15 cellular contexts compared by ENCODE assay signal in genomic region chr3:129820587-129820986, GRCh38.
DNase-seq lines count a peak whose midpoint lies in the region; ATAC-seq, FAIRE-seq and TF ChIP-seq lines count a peak whose summit lies in the region.
"Had no signal": no experiment of that assay in that cellular context is flagged by ENCODE, and none has a peak within 500 bp of the region (broad histone marks: within the 10 kb centered on the region; RNA-seq: fewer than 3 reads in every experiment).

No MANE protein-coding gene starts in this region.

- FAIRE-seq in GM19239 (lab: Jason Lieb, UNC) = peak; percentile 64
- FAIRE-seq in GM12878 (lab: Jason Lieb, UNC) = no peak
- no peak for FAIRE-seq in small intestine (lab: Jason Lieb, UNC)
- FAIRE-seq: RCC 7860 had no signal

- 34% methylated on average over 4 of the region's 4 CpGs for WGBS in GM12878 (ENCODE audit: insufficient coverage, insufficient replicate concordance, low lambda C conversion rate, missing lambda C conversion rate)
- WGBS in small intestine, 3 donors = 37 to 48% (median 46%) methylated on average over 4 of the region's 4 CpGs
- WGBS in esophagus muscularis mucosa = 72% methylated on average over 4 of the region's 4 CpGs

- H3K4me3 ChIP-seq in GM12878 = no peak overlapping the region
- H3K4me3 ChIP-seq in small intestine (ENCODE audit: low read depth in 1 of 2, low read length in 2 of 2) = no peak overlapping the region
- no peak overlapping the region for H3K4me3 ChIP-seq in esophagus muscularis mucosa
- H3K4me3 ChIP-seq: HAP-1 had no signal

- RAD21 ChIA-PET in GM12878 (lab: Charles Lee; ENCODE audit: unreplicated experiment) = interaction anchor here (0.6 kb wide), 2 partner anchors 36 to 169 kb away, joined by 3 to 4 read pairs; no protein-coding TSS in a partner anchor

- H3K27me3 ChIP-seq in GM12878 (replicated peaks in 1 of 2; ENCODE audit: control insufficient read depth in 2 of 2, insufficient read depth in 2 of 2, low read length in 1 of 2) (no peaks in the 10 kb centered on the region), small intestine (ENCODE audit: control insufficient read depth in 2 of 2, insufficient read depth in 2 of 2, low read length in 2 of 2) (no peaks in the 10 kb centered on the region), esophagus muscularis mucosa (no peaks in the 10 kb centered on the region)

- DNase-seq in GM19239 (ENCODE audit: insufficient read length, low spot score) (no peak), MV-4-11 (lab: John Stamatoyannopoulos, UW) (peak; percentile 46), GM12878 (ENCODE audit: low read depth, low spot score) (no peak), small intestine (peak; percentile 5), kidney tubule cell (ENCODE audit: low spot score) (no peak), esophagus muscularis mucosa (ENCODE audit: extremely low spot score) (no peak)
- DNase-seq in stimulated activated CD4-positive, alpha-beta T cell treated with anti-CD3 and anti-CD28 coated beads, Interleukin-12 subunit alpha, Interleukin-12 subunit beta, amount 100 ng/mL, for 4 hours = no peak
- DNase-seq: CD4-positive, alpha-beta memory T cell; NCI-H1105; NCI-H1694 treated with DMSO at 0.1 percent for 48 hours; NCI-H446; NCI-H748 treated with DMSO at 0.1 percent for 48 hours; SHP77 treated with DMSO at 0.1 percent for 48 hours had no signal

- TF ChIP-seq CTCF in GM12878 (IDR thresholded peaks at IDR 0.05 in 2 of 3, conservative IDR thresholded peaks at IDR 0.05 in 1 of 3; ENCODE audit: control insufficient read depth in 2 of 3, extremely low read depth in 1 of 3, insufficient read depth in 1 of 3, low read depth in 3 of 3, low read length in 3 of 3) (no peak), esophagus muscularis mucosa (IDR thresholded peaks at IDR 0.05) (no peak)

- POLR2A ChIA-PET in GM12878 (lab: Charles Lee) = interaction anchor here (0.6 to 1.2 kb wide), 2 partner anchors 169 to 187 kb away, joined by 4 to 7 read pairs; no protein-coding TSS in a partner anchor

- H3K27ac ChIP-seq in GM12878 (ENCODE audit: control insufficient read depth, insufficient read depth) = no peak overlapping the region
- no peak overlapping the region for H3K27ac ChIP-seq in small intestine (ENCODE audit: low read depth in 1 of 2, low read length in 1 of 2)
- no peak overlapping the region for H3K27ac ChIP-seq in esophagus muscularis mucosa (replicated peaks in 1 of 4)

- H3K4me1 ChIP-seq in GM12878 (ENCODE audit: control insufficient read depth, insufficient read depth, low read length) = peaks cover 12% of the 10 kb centered on the region; the same call in 1 of the 2 replicates
- H3K4me1 ChIP-seq in small intestine (ENCODE audit: control insufficient read depth in 2 of 2, insufficient read depth in 1 of 2, low read depth in 1 of 2, low read length in 1 of 2) = no peaks in the 10 kb centered on the region
- peaks cover 0 to 7% (median 0%) of the 10 kb centered on the region in 4 donors for H3K4me1 ChIP-seq in esophagus muscularis mucosa
- H3K4me1 ChIP-seq: HAP-1 had no signal

- CTCF ChIA-PET in GM12878 (lab: Yijun Ruan, JAX) = interaction anchor here (1.4 to 3.0 kb wide), 2 partner anchors 171 to 330 kb away, joined by 3 to 8 read pairs; no protein-coding TSS in a partner anchor

- no peaks in the 10 kb centered on the region for H3K9me3 ChIP-seq in GM12878 (replicated peaks; ENCODE audit: control insufficient read depth, insufficient read depth, low read length)
- no peaks in the 10 kb centered on the region for H3K9me3 ChIP-seq in small intestine (ENCODE audit: control insufficient read depth, low read depth)
- H3K9me3 ChIP-seq in esophagus muscularis mucosa = no peaks in the 10 kb centered on the region
- H3K9me3 ChIP-seq: HAP-1 had no signal

- TF ChIP-seq EP300 in GM12878 (IDR thresholded peaks at IDR 0.05; ENCODE audit: borderline replicate concordance in 1 of 2, control insufficient read depth in 1 of 2, low read depth in 2 of 2, low read length in 2 of 2) (no peak), esophagus muscularis mucosa (IDR thresholded peaks at IDR 0.05) (no peak)

- SMC1A ChIA-PET in GM12878 (lab: Charles Lee; ENCODE audit: uncharacterized antibody, unreplicated experiment) = no interaction called here

- intact Hi-C loops in GM12878 (cut with micrococcal nuclease; ENCODE audit: unreplicated experiment) (no loop called here), esophagus muscularis mucosa (cut with DNase I) (no loop called here)

- BruUV-seq in GM12878 (replicated peaks; lab: Mats Ljungman, UMichigan) = no TSS peak

- ATAC-seq in GM12878 = no peak

- no peak overlapping the region for H3K9ac ChIP-seq in GM12878 (ENCODE audit: control insufficient read depth, insufficient read depth, low read length)

- TF ChIP-seq RAD21 in GM12878 (IDR thresholded peaks at IDR 0.05; ENCODE audit: insufficient read depth, low read depth, low read length) = no peak

- H2AFZ ChIP-seq in GM12878 (ENCODE audit: control insufficient read depth, low read depth, low read length) = no peak overlapping the region

- H3K36me3 ChIP-seq in GM12878 (ENCODE audit: control insufficient read depth in 2 of 2, insufficient read depth in 2 of 2, low read length in 1 of 2) (no peaks in the 10 kb centered on the region), small intestine (ENCODE audit: control insufficient read depth in 2 of 2, insufficient read depth in 2 of 2, low read length in 2 of 2) (no peaks in the 10 kb centered on the region), esophagus muscularis mucosa (peaks cover 0 to 11% (median 0%) of the 10 kb centered on the region in 4 donors)
- H3K36me3 ChIP-seq: HAP-1 had no signal

- in situ Hi-C loops in GM12878 (cut with MboI) = loop anchor here (5.0 kb wide), 1 partner anchor 168 kb away; no protein-coding TSS in a partner anchor

- H3K4me2 ChIP-seq in GM12878 (ENCODE audit: control insufficient read depth, insufficient read depth) = no peak overlapping the region

- no peaks in the 10 kb centered on the region; the same call in 1 of the 2 replicates for H3K79me2 ChIP-seq in GM12878 (ENCODE audit: control insufficient read depth, insufficient read depth, low read length)

- no peaks in the 10 kb centered on the region for H4K20me1 ChIP-seq in GM12878 (ENCODE audit: control insufficient read depth, insufficient read depth)

- no peak for TF ChIP-seq POLR2A in GM12878 (IDR thresholded peaks at IDR 0.05; ENCODE audit: low read depth, low read length)
- no peak for TF ChIP-seq POLR2A in esophagus muscularis mucosa (IDR thresholded peaks at IDR 0.05; ENCODE audit: low read depth)

TF ChIP-seq in GM12878, 131 proteins besides CTCF, POLR2A, EP300 and RAD21:
- TF ChIP-seq POLR2AphosphoS5 (IDR thresholded peaks at IDR 0.05; ENCODE audit: low read length) (no peak), FOXK2 (IDR thresholded peaks at IDR 0.05) (no peak), SUZ12 (IDR thresholded peaks at IDR 0.05; ENCODE audit: unreplicated experiment) (no peak), ATF3 (IDR thresholded peaks at IDR 0.05; ENCODE audit: borderline replicate concordance, extremely low read depth, low read depth, low read length) (no peak), SMC3 (IDR thresholded peaks at IDR 0.05; ENCODE audit: borderline replicate concordance, low read length) (no peak), SPI1 (IDR thresholded peaks at IDR 0.05; ENCODE audit: borderline replicate concordance, insufficient read depth, low read depth, low read length) (peak; percentile 40; the same call in 1 of the 2 replicates)

Comparison
In these comparisons a context has a peak if more than half of its experiments do, and no peak if none do; other contexts are left out.
1. DNase-seq: peak in MV-4-11 (single experiment) and small intestine (single experiment); none in GM19239 (single experiment), GM12878 (single experiment), kidney tubule cell (single experiment), esophagus muscularis mucosa (single experiment) and stimulated activated CD4-positive, alpha-beta T cell treated with anti-CD3 and anti-CD28 coated beads, Interleukin-12 subunit alpha, Interleukin-12 subunit beta, amount 100 ng/mL, for 4 hours (single experiment).